In the genomic region with DNA sequence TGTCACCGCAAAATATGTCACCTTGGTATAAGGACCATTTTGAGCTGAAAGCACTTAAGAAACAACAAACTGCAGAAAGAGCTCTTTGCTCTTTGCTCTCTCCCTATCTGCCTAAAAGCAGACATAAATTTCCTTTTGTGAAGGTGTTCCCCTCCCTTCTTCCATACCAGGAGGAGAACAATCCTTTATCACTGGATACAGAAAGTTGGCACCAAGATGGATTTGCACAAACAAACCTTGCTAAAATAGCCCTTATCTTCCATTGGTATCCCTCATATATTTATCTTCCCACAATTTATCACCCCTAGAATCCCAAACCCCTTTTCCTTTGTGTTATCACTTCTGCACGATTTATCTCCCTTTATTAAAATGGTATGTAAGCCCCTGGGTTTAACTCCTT, we compare ENCODE assay signal across 27 cellular contexts.
"Had no signal": no experiment of that assay in that cellular context is flagged by ENCODE, and none has a peak within 500 bp of the region (broad histone marks: within the 10 kb centered on the region; RNA-seq: fewer than 3 reads in every experiment).

No MANE protein-coding gene starts in this region.

- DNase-seq: activated CD4-positive, alpha-beta memory T cell treated with anti-CD3 and anti-CD28 coated beads for 36 hours; activated CD4-positive, alpha-beta T cell treated with anti-CD3 and anti-CD28 coated beads for 36 hours; activated CD4-positive, alpha-beta T cell treated with anti-CD3 and anti-CD28 coated beads, Interleukin-2, amount 10 ng/mL, durations not matched to agents 24 days and 14 days; activated CD4-positive, CD25-positive, alpha-beta regulatory T cell; activated CD4-positive, CD25-positive, alpha-beta regulatory T cell treated with anti-CD3 and anti-CD28 coated beads, Interleukin-2, amount 50 U/mL, for 72 hours; activated CD8-positive, alpha-beta memory T cell treated with anti-CD3 and anti-CD28 coated beads, Interleukin-2, amount 50 U/mL, for 48 hours; activated CD8-positive, alpha-beta T cell treated with anti-CD3 and anti-CD28 coated beads, Interleukin-2, amount 10 ng/mL, durations not matched to agents 7 days and 5 days; activated gamma-delta T cell; activated naive CD4-positive, alpha-beta T cell; activated naive CD4-positive, alpha-beta T cell treated with anti-CD3 and anti-CD28 coated beads, Interleukin-2, amount 10 ng/mL, durations not matched to agents 7 days and 5 days; activated naive CD8-positive, alpha-beta T cell treated with anti-CD3 and anti-CD28 coated beads, Interleukin-2, amount 10 ng/mL, durations not matched to agents 7 days and 5 days; activated T-cell treated with anti-CD3 and anti-CD28 coated beads for 4 hours; activated T-cell treated with anti-CD3 and anti-CD28 coated beads, Interleukin-2, amount 50 U/mL, for 24 hours; activated T-cell treated with anti-CD3 and anti-CD28 coated beads, Interleukin-2, amount 50 U/mL, for 72 hours; amniotic stem cell; anterior cingulate cortex; body of pancreas; central memory CD4-positive, alpha-beta T cell; cerebellar nuclear complex; colonic mucosa; effector CD8-positive, alpha-beta T cell; esophagus squamous epithelium; foreskin fibroblast; heart left ventricle; T-helper 2 cell had no signal

- H3K9me3 ChIP-seq: body of pancreas, colonic mucosa, esophagus squamous epithelium had no signal

- H3K27me3 Mint-ChIP-seq: activated CD4-positive, alpha-beta memory T cell treated with anti-CD3 and anti-CD28 coated beads for 36 hours; activated CD4-positive, alpha-beta T cell treated with anti-CD3 and anti-CD28 coated beads for 36 hours; activated CD4-positive, alpha-beta T cell treated with anti-CD3 and anti-CD28 coated beads, Interleukin-2, amount 10 ng/mL, durations not matched to agents 24 days and 14 days; activated naive CD4-positive, alpha-beta T cell treated with anti-CD3 and anti-CD28 coated beads, Interleukin-2, amount 10 ng/mL, durations not matched to agents 7 days and 5 days; activated naive CD8-positive, alpha-beta T cell treated with anti-CD3 and anti-CD28 coated beads, Interleukin-2, amount 10 ng/mL, durations not matched to agents 7 days and 5 days; activated T-cell treated with anti-CD3 and anti-CD28 coated beads, Interleukin-2, amount 50 U/mL, for 24 hours had no signal

- H3K36me3 ChIP-seq: cardiac muscle cell, colonic mucosa, esophagus squamous epithelium, heart left ventricle had no signal

- H3K27ac Mint-ChIP-seq: activated CD4-positive, alpha-beta memory T cell treated with anti-CD3 and anti-CD28 coated beads for 36 hours; activated CD4-positive, alpha-beta T cell treated with anti-CD3 and anti-CD28 coated beads for 36 hours; activated CD4-positive, alpha-beta T cell treated with anti-CD3 and anti-CD28 coated beads, Interleukin-2, amount 10 ng/mL, durations not matched to agents 24 days and 14 days; activated CD8-positive, alpha-beta T cell treated with anti-CD3 and anti-CD28 coated beads, Interleukin-2, amount 10 ng/mL, durations not matched to agents 7 days and 5 days; activated naive CD4-positive, alpha-beta T cell treated with anti-CD3 and anti-CD28 coated beads, Interleukin-2, amount 10 ng/mL, durations not matched to agents 7 days and 5 days; activated naive CD4-positive, alpha-beta T cell treated with anti-CD3 and anti-CD28 coated beads, Interleukin-2, amount 50 U/mL, for 72 hours; activated naive CD8-positive, alpha-beta T cell treated with anti-CD3 and anti-CD28 coated beads, Interleukin-2, amount 10 ng/mL, durations not matched to agents 7 days and 5 days; activated T-cell treated with anti-CD3 and anti-CD28 coated beads, Interleukin-2, amount 50 U/mL, for 24 hours; activated T-cell treated with anti-CD3 and anti-CD28 coated beads, Interleukin-2, amount 50 U/mL, for 72 hours had no signal

- H3K4me3 Mint-ChIP-seq: activated CD4-positive, alpha-beta memory T cell treated with anti-CD3 and anti-CD28 coated beads for 36 hours; activated CD4-positive, alpha-beta T cell treated with anti-CD3 and anti-CD28 coated beads for 36 hours; activated CD4-positive, alpha-beta T cell treated with anti-CD3 and anti-CD28 coated beads, Interleukin-2, amount 10 ng/mL, durations not matched to agents 24 days and 14 days; activated CD8-positive, alpha-beta T cell treated with anti-CD3 and anti-CD28 coated beads, Interleukin-2, amount 10 ng/mL, durations not matched to agents 7 days and 5 days; activated naive CD4-positive, alpha-beta T cell treated with anti-CD3 and anti-CD28 coated beads, Interleukin-2, amount 10 ng/mL, durations not matched to agents 7 days and 5 days; activated naive CD8-positive, alpha-beta T cell treated with anti-CD3 and anti-CD28 coated beads, Interleukin-2, amount 10 ng/mL, durations not matched to agents 7 days and 5 days; activated T-cell treated with anti-CD3 and anti-CD28 coated beads, Interleukin-2, amount 50 U/mL, for 24 hours; activated T-cell treated with anti-CD3 and anti-CD28 coated beads, Interleukin-2, amount 50 U/mL, for 72 hours had no signal

- H3K4me3 ChIP-seq: body of pancreas, cardiac muscle cell, colonic mucosa, esophagus squamous epithelium, heart left ventricle had no signal

- H3K27me3 ChIP-seq: body of pancreas, cardiac muscle cell, colonic mucosa, esophagus squamous epithelium, heart left ventricle had no signal
